ENCODE assay signal across 21 cellular contexts in the genomic region with DNA sequence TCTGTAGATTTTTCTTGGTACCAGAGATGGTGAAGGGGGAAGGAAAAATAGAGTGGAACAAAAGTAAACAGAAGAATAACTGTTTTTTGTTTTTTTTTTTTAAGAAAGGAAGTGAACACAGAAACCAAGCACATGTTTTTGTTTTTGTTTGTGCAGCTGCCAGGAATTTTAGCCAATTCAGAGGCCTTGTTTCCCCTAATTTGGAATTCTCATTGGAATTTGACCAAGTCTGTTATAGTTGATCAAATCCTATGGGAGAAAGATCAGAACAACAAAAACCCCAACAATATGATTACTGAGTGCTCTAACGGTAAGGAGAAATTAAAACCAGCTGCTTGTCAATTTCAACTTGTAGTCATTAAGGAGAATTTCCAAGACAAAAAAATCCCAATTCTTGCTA. TPM values are rescaled to one million over a fixed set of nuclear protein-coding genes. Genes with fewer than 3 reads are reported as not detected.
A peak's percentile ranks its signal among the peaks of the same experiment; 100 is the strongest.
DNase-seq lines count a peak whose midpoint lies in the region; ATAC-seq and TF ChIP-seq lines count a peak whose summit lies in the region.
"Had no signal": no experiment of that assay in that cellular context is flagged by ENCODE, and none has a peak within 500 bp of the region (broad histone marks: within the 10 kb centered on the region; RNA-seq: fewer than 3 reads in every experiment).

No MANE protein-coding gene starts in this region.

- CTCF ChIA-PET in HEK293T (lab: Yijun Ruan, JAX): no interaction called here

- no peak for TF ChIP-seq CTCF in AG10803 (conservative IDR thresholded peaks at IDR 0.05; ENCODE audit: low read length)
- TF ChIP-seq CTCF in lower lobe of right lung (IDR thresholded peaks at IDR 0.05): no peak

- H3K4me3 ChIP-seq in AG10803 (ENCODE audit: low read length): no peak overlapping the region
- no peak overlapping the region for H3K4me3 ChIP-seq in lower lobe of right lung
- H3K4me3 ChIP-seq: GM23338 had no signal

- H3K4me1 ChIP-seq in lower lobe of right lung: peaks cover 4% of the 10 kb centered on the region

- DNase-seq in AG10803 (ENCODE audit: low read depth) (peak; percentile 18), dedifferentiated amniotic fluid mesenchymal stem cell (ENCODE audit: extremely low spot score) (peak; percentile 25), fibroblast of the conjunctiva (ENCODE audit: low read depth) (peak; percentile 40), lower lobe of right lung (no peak), HEK293T (ENCODE audit: extremely low spot score) (no peak), T1000 (lab: John Stamatoyannopoulos, UW) (no peak), SW480 (ENCODE audit: low spot score) (no peak)
- DNase-seq: C1 segment of cervical spinal cord; CD8-positive, alpha-beta memory T cell; HCEC 1CT; MV-4-11; NCI-H1694 treated with DMSO at 0.1 percent for 48 hours; NCI-H2107; NCI-H2227 treated with DMSO at 0.1 percent for 48 hours; NCI-H510A treated with DMSO at 0.1 percent for 48 hours; NCI-H774; OCI-M1; SHP77 treated with DMSO at 0.1 percent for 48 hours had no signal

- ATAC-seq in lower lobe of right lung (no peak), GM18505 (IDR thresholded peaks at IDR 0.05; ENCODE audit: unreplicated experiment) (no peak)
- ATAC-seq: GM23338 had no signal

- H3K27ac ChIP-seq in lower lobe of right lung: peak overlapping the region; percentile 37

- peaks cover 2% of the 10 kb centered on the region for H3K36me3 ChIP-seq in lower lobe of right lung

- TF ChIP-seq POLR2A in GM18505 (IDR thresholded peaks at IDR 0.05; ENCODE audit: borderline replicate concordance, extremely low read depth, insufficient read depth, insufficient read length): no peak

- intact Hi-C loops in lower lobe of right lung (cut with DNase I): no loop called here

- POLR2A ChIA-PET in HEK293T (lab: Yijun Ruan, JAX): no interaction called here

- peaks cover 13% of the 10 kb centered on the region for H3K9me3 ChIP-seq in lower lobe of right lung

- H3K27me3 ChIP-seq in lower lobe of right lung (ENCODE audit: low read depth): no peaks in the 10 kb centered on the region

TF ChIP-seq in HEK293T, 16 proteins besides CTCF, POLR2A, EP300 and RAD21:
- TF ChIP-seq BHLHE40 (IDR thresholded peaks at IDR 0.05; ENCODE audit: borderline replicate concordance): no peak
- TF ChIP-seq FOXM1 (IDR thresholded peaks at IDR 0.05; ENCODE audit: borderline replicate concordance): no peak

RNA-seq across cellular contexts. Expression of a gene that starts 18.2 kb away (rescaled TPM):
- not detected for total RNA-seq in lower lobe of right lung
- total RNA-seq: A673; CD8-positive, alpha-beta memory T cell; GM23338 had no signal

RNA-seq across cellular contexts. Expression of a gene that starts 27.5 kb away (rescaled TPM):
- 208 TPM for total RNA-seq in lower lobe of right lung

Comparison
In these comparisons a context has a peak if more than half of its experiments do, and no peak if none do; other contexts are left out.
1. DNase-seq: peak in AG10803 (single experiment), dedifferentiated amniotic fluid mesenchymal stem cell (single experiment) and fibroblast of the conjunctiva (single experiment); none in lower lobe of right lung (single experiment), HEK293T (single experiment), T1000 (single experiment) and SW480 (single experiment).